Comparison of ENCODE assay signal across 9 cellular contexts in genomic region chr15:71011503-71012155, GRCh38.
DNase-seq lines count a peak whose midpoint lies in the region; FAIRE-seq and TF ChIP-seq lines count a peak whose summit lies in the region.
"Had no signal": no experiment of that assay in that cellular context is flagged by ENCODE, and none has a peak within 500 bp of the region (broad histone marks: within the 10 kb centered on the region; RNA-seq: fewer than 3 reads in every experiment).

No MANE protein-coding gene starts in this region.

- DNase-seq in COLO668 (lab: John Stamatoyannopoulos, UW; ENCODE audit: unreplicated experiment): peak; percentile 4
- DNase-seq in HTR-8/SVneo (ENCODE audit: insufficient read length, low spot score): peak; percentile 55
- peak; percentile 55 for DNase-seq in hepatocyte (ENCODE audit: low spot score)
- DNase-seq in type B pancreatic cell (ENCODE audit: extremely low spot score, unreplicated experiment): no peak
- DNase-seq in GF-D8 (lab: John Stamatoyannopoulos, UW): no peak
- DNase-seq in 8988T: no peak
- no peak for DNase-seq in activated CD4-positive, alpha-beta memory T cell treated with anti-CD3 and anti-CD28 coated beads, Interleukin-2, amount 10 ng/mL, durations not matched to agents 7 days and 5 days
- DNase-seq: naive B cell had no signal

- no peaks in the 10 kb centered on the region for H3K9me3 ChIP-seq in hepatocyte (ENCODE audit: low read depth)

- no peaks in the 10 kb centered on the region for H3K4me1 ChIP-seq in hepatocyte (ENCODE audit: insufficient read depth)

- no peak overlapping the region for H2AFZ ChIP-seq in hepatocyte

- H3K9me2 ChIP-seq in hepatocyte (replicated peaks; ENCODE audit: insufficient read depth): no peaks in the 10 kb centered on the region

- CTCF ChIA-PET in activated CD4-positive, alpha-beta memory T cell treated with anti-CD3 and anti-CD28 coated beads, Interleukin-2, amount 10 ng/mL, durations not matched to agents 7 days and 5 days (lab: Charles Lee): interaction anchor here (0.8 kb wide), 1 partner anchor 11 kb away, joined by 3 read pairs; no protein-coding TSS in a partner anchor

- H3K27ac ChIP-seq in VCaP (no peak overlapping the region), hepatocyte (no peak overlapping the region)

- H3K4me1 Mint-ChIP-seq in type B pancreatic cell (ENCODE audit: unreplicated experiment): no peaks in the 10 kb centered on the region
- H3K4me1 Mint-ChIP-seq in activated CD4-positive, alpha-beta memory T cell treated with anti-CD3 and anti-CD28 coated beads, Interleukin-2, amount 10 ng/mL, durations not matched to agents 7 days and 5 days: no peaks in the 10 kb centered on the region
- H3K4me1 Mint-ChIP-seq: naive B cell had no signal

- H3K27me3 Mint-ChIP-seq in type B pancreatic cell: no peaks in the 10 kb centered on the region
- peaks cover 3% of the 10 kb centered on the region for H3K27me3 Mint-ChIP-seq in activated CD4-positive, alpha-beta memory T cell treated with anti-CD3 and anti-CD28 coated beads, Interleukin-2, amount 10 ng/mL, durations not matched to agents 7 days and 5 days

- H3K9me3 Mint-ChIP-seq in type B pancreatic cell: no peaks in the 10 kb centered on the region
- no peaks in the 10 kb centered on the region for H3K9me3 Mint-ChIP-seq in activated CD4-positive, alpha-beta memory T cell treated with anti-CD3 and anti-CD28 coated beads, Interleukin-2, amount 10 ng/mL, durations not matched to agents 7 days and 5 days
- H3K9me3 Mint-ChIP-seq: naive B cell had no signal

- H3K27ac Mint-ChIP-seq in type B pancreatic cell: no peak overlapping the region
- H3K27ac Mint-ChIP-seq in activated CD4-positive, alpha-beta memory T cell treated with anti-CD3 and anti-CD28 coated beads, Interleukin-2, amount 10 ng/mL, durations not matched to agents 7 days and 5 days: no peak overlapping the region
- H3K27ac Mint-ChIP-seq: naive B cell had no signal

- H3K36me3 Mint-ChIP-seq in type B pancreatic cell: no peaks in the 10 kb centered on the region
- H3K36me3 Mint-ChIP-seq in activated CD4-positive, alpha-beta memory T cell treated with anti-CD3 and anti-CD28 coated beads, Interleukin-2, amount 10 ng/mL, durations not matched to agents 7 days and 5 days (ENCODE audit: low read depth): no peaks in the 10 kb centered on the region
- H3K36me3 Mint-ChIP-seq: naive B cell had no signal

- no peaks in the 10 kb centered on the region for H3K79me2 ChIP-seq in hepatocyte

- POLR2A ChIA-PET in activated CD4-positive, alpha-beta memory T cell treated with anti-CD3 and anti-CD28 coated beads, Interleukin-2, amount 10 ng/mL, durations not matched to agents 7 days and 5 days (lab: Charles Lee): no interaction called here

- TF ChIP-seq CTCF in VCaP (conservative IDR thresholded peaks at IDR 0.05) (peak; percentile 98), hepatocyte (IDR thresholded peaks at IDR 0.05; ENCODE audit: poor library complexity) (peak; percentile 82), type B pancreatic cell (conservative IDR thresholded peaks at IDR 0.05) (peak; percentile 89)

- H3K27me3 ChIP-seq in hepatocyte: no peaks in the 10 kb centered on the region

- no peak overlapping the region for H3K4me3 Mint-ChIP-seq in type B pancreatic cell
- H3K4me3 Mint-ChIP-seq in activated CD4-positive, alpha-beta memory T cell treated with anti-CD3 and anti-CD28 coated beads, Interleukin-2, amount 10 ng/mL, durations not matched to agents 7 days and 5 days: no peak overlapping the region
- H3K4me3 Mint-ChIP-seq: naive B cell had no signal

- H3K4me2 ChIP-seq in hepatocyte: no peak overlapping the region

- H4K20me1 ChIP-seq in hepatocyte (ENCODE audit: insufficient read depth, poor library complexity, severe bottlenecking): no peaks in the 10 kb centered on the region

- 88% methylated on average over 1 of the region's 1 CpG for WGBS in hepatocyte (ENCODE audit: low lambda C conversion rate, missing lambda C conversion rate)

- no peaks in the 10 kb centered on the region for H3K36me3 ChIP-seq in hepatocyte (replicated peaks; ENCODE audit: insufficient read depth, low read depth)

- FAIRE-seq in HTR-8/SVneo (lab: Jason Lieb, UNC): no peak

- H3K4me3 ChIP-seq in hepatocyte: no peak overlapping the region

Comparison
In these comparisons a context has a peak if more than half of its experiments do, and no peak if none do; other contexts are left out.
1. DNase-seq: peak in COLO668 (single experiment), HTR-8/SVneo (single experiment) and hepatocyte (single experiment); none in type B pancreatic cell (single experiment), GF-D8 (single experiment), 8988T (single experiment) and activated CD4-positive, alpha-beta memory T cell treated with anti-CD3 and anti-CD28 coated beads, Interleukin-2, amount 10 ng/mL, durations not matched to agents 7 days and 5 days (single experiment).
2. Peak in every context shown above with its lines, with median percentiles within 50 percentile points of each other: CTCF ChIP-seq.